Comparison of ENCODE assay signal across 8 cellular contexts in the genomic region with DNA sequence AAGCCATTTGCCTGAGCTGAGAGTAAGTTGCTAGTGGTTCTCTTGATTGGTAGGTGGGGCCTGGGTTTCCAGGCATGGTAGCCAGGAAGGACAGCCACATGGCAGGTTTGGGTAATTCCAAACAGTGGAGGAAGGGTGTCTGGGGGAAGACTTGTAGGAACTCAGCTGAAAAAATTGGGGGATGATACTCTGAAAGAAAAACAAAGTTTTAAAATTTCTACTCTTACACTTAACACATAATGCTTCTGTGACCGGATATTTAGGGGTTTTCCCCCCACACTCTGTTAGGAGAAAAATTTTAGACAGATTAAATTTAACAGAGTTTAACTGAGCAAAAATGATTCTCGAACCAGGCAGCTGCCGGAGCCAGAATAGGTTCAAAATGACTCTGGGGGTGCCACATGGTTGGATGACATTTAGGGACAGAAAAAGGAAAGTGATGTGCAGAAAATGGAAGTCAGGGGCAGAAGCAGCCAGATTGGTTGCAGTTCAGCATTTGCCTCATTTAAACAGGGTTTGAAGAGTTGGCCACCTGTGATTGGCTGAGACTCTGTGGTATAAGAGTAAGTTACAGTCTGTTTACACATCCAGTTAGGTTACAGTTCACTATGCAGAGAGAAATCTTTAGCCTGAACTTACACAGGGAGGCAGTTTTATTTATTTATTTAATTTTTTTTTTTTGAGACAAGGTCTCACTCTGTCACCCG. TPM values are rescaled to one million over a fixed set of nuclear protein-coding genes. Genes with fewer than 3 reads are reported as not detected.
DNase-seq lines count a peak whose midpoint lies in the region; ATAC-seq and FAIRE-seq lines count a peak whose summit lies in the region.

No MANE protein-coding gene starts in this region.

- H3K9me3 Mint-ChIP-seq in CD4-positive, CD25-positive, alpha-beta regulatory T cell: no peaks in the 10 kb centered on the region

- H3K36me3 Mint-ChIP-seq in CD4-positive, CD25-positive, alpha-beta regulatory T cell: peaks cover 48% of the 10 kb centered on the region

- ATAC-seq in CD4-positive, CD25-positive, alpha-beta regulatory T cell (ENCODE audit: low read depth in 2 of 2): peak; percentile 59 to 61
- ATAC-seq in GM19351 (IDR thresholded peaks at IDR 0.05; ENCODE audit: unreplicated experiment): peak; percentile 51
- peak; percentile 51 for ATAC-seq in HG03432 (IDR thresholded peaks at IDR 0.05; ENCODE audit: unreplicated experiment)
- peak; percentile 65 for ATAC-seq in left colon

- peak overlapping the region; percentile 100 for H3K4me3 ChIP-seq in CD4-positive, CD25-positive, alpha-beta regulatory T cell (ENCODE audit: low read depth, low read length)
- H3K4me3 ChIP-seq in H7 (ENCODE audit: insufficient read depth, low read depth, low read length): no peak overlapping the region

- peak; percentile 51 to 87 (median 78) for DNase-seq in CD4-positive, CD25-positive, alpha-beta regulatory T cell
- peak; percentile 45 for DNase-seq in activated CD4-positive, alpha-beta T cell treated with anti-CD3 and anti-CD28 coated beads for 1 hour
- DNase-seq in left colon (no peak), H7 (no peak), HTR-8/SVneo (ENCODE audit: insufficient read length, low spot score) (no peak), NCI-H1417 (lab: John Stamatoyannopoulos, UW) (no peak)

- FAIRE-seq in HTR-8/SVneo (lab: Jason Lieb, UNC): no peak

- peak overlapping the region; percentile 85 to 98 (median 97) for H3K4me3 Mint-ChIP-seq in CD4-positive, CD25-positive, alpha-beta regulatory T cell

- peak overlapping the region; percentile 100 for H3K27ac ChIP-seq in CD4-positive, CD25-positive, alpha-beta regulatory T cell (ENCODE audit: insufficient read depth, low read length, poor library complexity, severe bottlenecking)

- no peaks in the 10 kb centered on the region for H3K9me3 ChIP-seq in CD4-positive, CD25-positive, alpha-beta regulatory T cell (ENCODE audit: control insufficient read depth in 2 of 2, low read length in 2 of 2)

- H3K27me3 ChIP-seq in CD4-positive, CD25-positive, alpha-beta regulatory T cell (ENCODE audit: control insufficient read depth, insufficient read depth, low read length): no peaks in the 10 kb centered on the region
- no peaks in the 10 kb centered on the region for H3K27me3 ChIP-seq in H7 (ENCODE audit: control insufficient read depth, insufficient read depth, low read length)

- peaks cover 48% of the 10 kb centered on the region for H3K36me3 ChIP-seq in CD4-positive, CD25-positive, alpha-beta regulatory T cell (ENCODE audit: control insufficient read depth, insufficient read depth, low read length)
- H3K36me3 ChIP-seq in H7 (replicated peaks; ENCODE audit: control insufficient read depth, insufficient read depth, low read length): peaks cover 9% of the 10 kb centered on the region

- no peaks in the 10 kb centered on the region for H3K27me3 Mint-ChIP-seq in CD4-positive, CD25-positive, alpha-beta regulatory T cell

- intact Hi-C loops in left colon (cut with DNase I, micrococcal nuclease): no loop called here

- H3K27ac Mint-ChIP-seq in CD4-positive, CD25-positive, alpha-beta regulatory T cell: peak overlapping the region; percentile 91 to 99 (median 95)

- peaks cover 100% of the 10 kb centered on the region for H3K4me1 ChIP-seq in CD4-positive, CD25-positive, alpha-beta regulatory T cell (ENCODE audit: control insufficient read depth, insufficient read depth, low read length, poor library complexity, severe bottlenecking)

- H3K4me1 Mint-ChIP-seq in CD4-positive, CD25-positive, alpha-beta regulatory T cell: peaks cover 55 to 91% (median 75%) of the 10 kb centered on the region in 4 donors

RNA-seq across cellular contexts. Expression of a gene that starts 8.1 kb away (rescaled TPM):
- 7,793 TPM for total RNA-seq in CD4-positive, CD25-positive, alpha-beta regulatory T cell
- polyA plus RNA-seq in CD4-positive, CD25-positive, alpha-beta regulatory T cell: over 10,000 TPM; 37,989 to 53,417 (median 43,977) TPM
- 1,000 to 10,000 TPM; 4,423 to 4,762 TPM for total RNA-seq in left colon
- total RNA-seq in H7 (2014; rRNA removed; shearing (Covaris generic)): 194 and 254 TPM in 2 replicates

RNA-seq across cellular contexts. Expression of a gene that starts 8.3 kb away (rescaled TPM):
- 44.1 TPM for total RNA-seq in CD4-positive, CD25-positive, alpha-beta regulatory T cell
- polyA plus RNA-seq in CD4-positive, CD25-positive, alpha-beta regulatory T cell: 10 to 100 TPM in 2 of 4 donors, 1 to 10 TPM in 2; 7.8 to 20.6 (median 12.8) TPM
- 1 to 10 TPM; 4.3 to 4.5 TPM for total RNA-seq in left colon
- 0.24 and 1.5 TPM in 2 replicates for total RNA-seq in H7 (2014; rRNA removed; shearing (Covaris generic))

RNA-seq across cellular contexts. Expression of a gene that starts 16.9 kb away (rescaled TPM):
- total RNA-seq in CD4-positive, CD25-positive, alpha-beta regulatory T cell: 50.5 TPM
- 10 to 100 TPM; 38.1 to 61.5 (median 55.7) TPM for polyA plus RNA-seq in CD4-positive, CD25-positive, alpha-beta regulatory T cell
- total RNA-seq in left colon: 10 to 100 TPM; 15.7 to 16.4 TPM
- total RNA-seq in H7 (2014; rRNA removed; shearing (Covaris generic)): 5.4 and 6.2 TPM in 2 replicates

RNA-seq across cellular contexts. Expression of a gene that starts 56.0 kb away (rescaled TPM):
- total RNA-seq in CD4-positive, CD25-positive, alpha-beta regulatory T cell: 71.5 TPM
- 10 to 100 TPM; 21.6 to 27.7 (median 24.6) TPM for polyA plus RNA-seq in CD4-positive, CD25-positive, alpha-beta regulatory T cell
- total RNA-seq in left colon: 100 to 1,000 TPM in 1 of 2 donors, 10 to 100 TPM in 1; 90.7 to 113 TPM
- 34.3 and 36.4 TPM in 2 replicates for total RNA-seq in H7 (2014; rRNA removed; shearing (Covaris generic))

Comparison
In these comparisons a context has a peak if more than half of its experiments do, and no peak if none do; other contexts are left out.
1. DNase-seq: peak in CD4-positive, CD25-positive, alpha-beta regulatory T cell (3 of 3) and activated CD4-positive, alpha-beta T cell treated with anti-CD3 and anti-CD28 coated beads for 1 hour (single experiment); none in left colon (0 of 2), H7 (single experiment), HTR-8/SVneo (single experiment) and NCI-H1417 (0 of 3).
2. RNA of a gene that starts 8.1 kb away (total RNA-seq): 7,793 TPM in CD4-positive, CD25-positive, alpha-beta regulatory T cell (single experiment) and 4,423 to 4,762 TPM in left colon; 194 to 254 TPM in H7; every median in the first group is over 10 times any median in the second.
3. Peak in every context shown above with its lines, with median percentiles within 50 percentile points of each other: ATAC-seq.